10 cellular contexts compared by ENCODE assay signal in genomic region chr4:3389186-3389878, GRCh38. TPM values are rescaled to one million over a fixed set of nuclear protein-coding genes. Genes with fewer than 3 reads are reported as not detected.
DNase-seq lines count a peak whose midpoint lies in the region; ATAC-seq and TF ChIP-seq lines count a peak whose summit lies in the region.
"Had no signal": no experiment of that assay in that cellular context is flagged by ENCODE, and none has a peak within 500 bp of the region (broad histone marks: within the 10 kb centered on the region; RNA-seq: fewer than 3 reads in every experiment).

No MANE protein-coding gene starts in this region.

- H3K36me3 ChIP-seq in OCI-LY3 (replicated peaks; ENCODE audit: low read depth, low read length) = peaks cover 4% of the 10 kb centered on the region
- no peaks in the 10 kb centered on the region for H3K36me3 ChIP-seq in neuronal stem cell (replicated peaks in 1 of 2; ENCODE audit: control insufficient read depth in 2 of 2, insufficient read depth in 2 of 2, low read length in 2 of 2)

- no CpG with 5 or more reads among the region's 24 CpGs for WGBS in neuronal stem cell (ENCODE audit: extremely low coverage in 2 of 2, insufficient read length in 2 of 2, insufficient replicate concordance in 1 of 2), 2 donors

- H4K20me1 ChIP-seq in OCI-LY3 (ENCODE audit: insufficient read depth, low read length) = no peaks in the 10 kb centered on the region

- H2BK120ac ChIP-seq in neuronal stem cell (ENCODE audit: low read depth, low read length) = no peak overlapping the region

- H3K79me2 ChIP-seq in OCI-LY3 (ENCODE audit: low read length) = peaks cover 43% of the 10 kb centered on the region

- no peak for TF ChIP-seq CTCF in AG10803 (conservative IDR thresholded peaks at IDR 0.05; ENCODE audit: low read length)
- TF ChIP-seq CTCF in OCI-LY3 (IDR thresholded peaks at IDR 0.05; ENCODE audit: low read depth, low read length) = no peak
- TF ChIP-seq CTCF in epithelial cell of proximal tubule (conservative IDR thresholded peaks at IDR 0.05; ENCODE audit: low read depth, low read length) = no peak

- peak overlapping the region; percentile 40 for H3K23ac ChIP-seq in neuronal stem cell (ENCODE audit: low read depth, low read length, poor library complexity)

- peak overlapping the region; percentile 97 for H3K27ac ChIP-seq in OCI-LY3 (ENCODE audit: low read length)
- H3K27ac ChIP-seq in neuronal stem cell (replicated peaks; ENCODE audit: low read length) = peak overlapping the region; percentile 12

- H3K9me3 ChIP-seq in OCI-LY3 (ENCODE audit: insufficient read depth, low read length) (no peaks in the 10 kb centered on the region), neuronal stem cell (replicated peaks in 1 of 2; ENCODE audit: control insufficient read depth in 2 of 2, insufficient read depth in 1 of 2, low read depth in 1 of 2, low read length in 2 of 2) (no peaks in the 10 kb centered on the region)

- H3K14ac ChIP-seq in neuronal stem cell (ENCODE audit: low read length) = peak overlapping the region; percentile 17

- no peak overlapping the region for H2AFZ ChIP-seq in OCI-LY3 (ENCODE audit: low read depth, low read length)
- H2AFZ ChIP-seq in neuronal stem cell (ENCODE audit: low read length) = no peak overlapping the region

- peak overlapping the region; percentile 22 for H4K91ac ChIP-seq in neuronal stem cell (ENCODE audit: low read depth, low read length, poor library complexity)

- H2BK12ac ChIP-seq in neuronal stem cell (ENCODE audit: low read length) = peak overlapping the region; percentile 28

- H3K27me3 ChIP-seq in OCI-LY3 (ENCODE audit: low read depth, low read length) (no peaks in the 10 kb centered on the region), neuronal stem cell (ENCODE audit: control insufficient read depth in 3 of 3, insufficient read depth in 3 of 3, low read depth in 1 of 3, low read length in 3 of 3) (no peaks in the 10 kb centered on the region)

- DNase-seq in AG10803 (ENCODE audit: low read depth) = no peak
- DNase-seq in epithelial cell of proximal tubule (ENCODE audit: low read depth) = no peak
- no peak for DNase-seq in neuronal stem cell (ENCODE audit: low spot score)
- DNase-seq in stimulated activated CD4-positive, alpha-beta T cell treated with anti-CD3 and anti-CD28 coated beads, Interleukin-2, amount 100 ng/mL, for 24 hours = no peak
- no peak for DNase-seq in DMS53 (lab: John Stamatoyannopoulos, UW)
- DNase-seq: activated T-cell treated with anti-CD3 and anti-CD28 coated beads for 4 hours, NCI-H524 had no signal

- H2BK5ac ChIP-seq in neuronal stem cell (ENCODE audit: low read length) = no peak overlapping the region

- no peak overlapping the region for H4K8ac ChIP-seq in neuronal stem cell (ENCODE audit: low read depth, low read length)

- ATAC-seq in GM19467 (IDR thresholded peaks at IDR 0.05; ENCODE audit: unreplicated experiment) = no peak
- no peak for ATAC-seq in GM18861 (IDR thresholded peaks at IDR 0.05; ENCODE audit: unreplicated experiment)

- H3K4me1 ChIP-seq in OCI-LY3 (ENCODE audit: low read length) = peaks cover 65% of the 10 kb centered on the region
- H3K4me1 ChIP-seq in neuronal stem cell (ENCODE audit: control insufficient read depth in 2 of 2, insufficient read depth in 1 of 2, low read depth in 1 of 2, low read length in 2 of 2) = peaks cover 38 to 42% of the 10 kb centered on the region in 2 donors

- H3K4me2 ChIP-seq in OCI-LY3 (ENCODE audit: low read length) (peak overlapping the region; percentile 97), neuronal stem cell (ENCODE audit: insufficient read depth, low read length, poor library complexity, severe bottlenecking) (no peak overlapping the region)

- H3K79me1 ChIP-seq in neuronal stem cell (ENCODE audit: low read depth, low read length) = peaks cover 3% of the 10 kb centered on the region

- H2AK5ac ChIP-seq in neuronal stem cell (ENCODE audit: low read depth, low read length) = peak overlapping the region; percentile 76

- no peak overlapping the region for H2BK15ac ChIP-seq in neuronal stem cell (ENCODE audit: low read length)

- H3K9ac ChIP-seq in OCI-LY3 (ENCODE audit: low read length) (peak overlapping the region; percentile 91), neuronal stem cell (ENCODE audit: low read depth, low read length, poor library complexity) (no peak overlapping the region)

- H3K4ac ChIP-seq in neuronal stem cell (ENCODE audit: low read length) = no peak overlapping the region

- H3K18ac ChIP-seq in neuronal stem cell (ENCODE audit: low read length) = peak overlapping the region; percentile 69

- H3K4me3 ChIP-seq in AG10803 (ENCODE audit: low read length) (peak overlapping the region; percentile 49), OCI-LY3 (ENCODE audit: low read length) (peak overlapping the region; percentile 80), epithelial cell of proximal tubule (ENCODE audit: low read depth, low read length) (peak overlapping the region; percentile 62), neuronal stem cell (ENCODE audit: low read length in 2 of 2) (no peak overlapping the region)

RNA-seq across cellular contexts. Expression of gene HGFAC, which starts 52.4 kb away (rescaled TPM):
- total RNA-seq in epithelial cell of proximal tubule = not detected in 2 replicates
- 0.59 TPM for polyA plus RNA-seq in neuronal stem cell (2013, experiment 1 of 2)
- 0.61 TPM for polyA plus RNA-seq in neuronal stem cell (2013, experiment 2 of 2)

Comparison
In these comparisons a context has a peak if more than half of its experiments do, and no peak if none do; other contexts are left out.
1. H3K4me3 ChIP-seq: peak in AG10803 (single experiment), OCI-LY3 (single experiment) and epithelial cell of proximal tubule (single experiment); none in neuronal stem cell (0 of 2).